26 cellular contexts compared by ENCODE assay signal in the genomic region with DNA sequence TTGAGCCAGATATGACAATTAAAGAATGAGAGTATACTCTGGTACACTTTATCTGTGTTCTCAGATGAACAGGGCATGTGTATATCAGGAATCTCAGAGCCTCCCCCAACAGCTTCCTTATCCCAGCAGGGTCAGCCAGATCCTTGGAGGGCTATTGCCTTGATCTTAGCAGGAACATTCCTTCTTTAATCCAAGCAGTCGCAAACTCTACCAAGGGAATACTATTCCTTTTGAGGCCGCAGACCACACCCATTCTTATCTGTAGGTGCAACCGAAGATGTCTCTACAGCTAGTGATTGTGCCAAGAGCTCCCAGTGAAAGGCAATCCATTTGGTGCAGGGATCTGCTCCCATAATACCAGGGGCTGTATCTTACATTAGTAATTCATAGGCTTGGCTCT.
"Had no signal": no experiment of that assay in that cellular context is flagged by ENCODE, and none has a peak within 500 bp of the region (broad histone marks: within the 10 kb centered on the region; RNA-seq: fewer than 3 reads in every experiment).

No MANE protein-coding gene starts in this region.

- H3K27ac Mint-ChIP-seq: naive thymus-derived CD4-positive, alpha-beta T cell; natural killer cell treated with Interleukin-12 subunit alpha and Interleukin-12 subunit beta and Interleukin-15 and Interleukin-18, amount 100 ng/mL, for 72 hours; progenitor cell of endocrine pancreas; stimulated activated naive B cell treated with anti-CD40 and anti-IgM and Interleukin-4, amounts not matched to agents 10 μg/mL and 1 μg/mL and 100 μg/mL, for 72 hours had no signal

- H3K4me1 Mint-ChIP-seq: naive thymus-derived CD4-positive, alpha-beta T cell; stimulated activated naive B cell treated with anti-CD40 and anti-IgM and Interleukin-4, amounts not matched to agents 10 μg/mL and 1 μg/mL and 100 μg/mL, for 72 hours had no signal

- DNase-seq: hippocampal formation; islet precursor cell; left ventricle myocardium inferior; midbrain; mucosa of descending colon; naive thymus-derived CD4-positive, alpha-beta T cell; ovary; right lobe of liver; stimulated activated CD4-positive, alpha-beta T cell treated with anti-CD3 and anti-CD28 coated beads, Interleukin-12 subunit alpha, Interleukin-12 subunit beta, amount 100 ng/mL, for 4 hours; stimulated activated CD4-positive, alpha-beta T cell treated with anti-CD3 and anti-CD28 coated beads, Interleukin-15, amount 100 ng/mL, for 24 hours; stimulated activated CD4-positive, alpha-beta T cell treated with anti-CD3 and anti-CD28 coated beads, Interleukin-2, amount 100 ng/mL, for 24 hours; stimulated activated CD4-positive, alpha-beta T cell treated with anti-CD3 and anti-CD28 coated beads, Interleukin-4, amount 100 ng/mL, for 1 hour; stimulated activated naive B cell treated with anti-CD40 and anti-IgM and Interleukin-4, amounts not matched to agents 10 μg/mL and 1 μg/mL and 100 μg/mL, for 72 hours; stimulated activated naive CD8-positive, alpha-beta T cell treated with anti-CD3 and anti-CD28 coated beads, Interleukin-15, Interleukin-2, amounts not matched to agents 100 U/mL and 50 U/mL, for 24 hours; stomach; testis; thyroid gland; transverse colon; upper lobe of left lung had no signal

- H3K36me3 Mint-ChIP-seq: naive thymus-derived CD4-positive, alpha-beta T cell; natural killer cell treated with Interleukin-12 subunit alpha and Interleukin-12 subunit beta and Interleukin-15 and Interleukin-18, amount 100 ng/mL, for 72 hours; stimulated activated naive B cell treated with anti-CD40 and anti-IgM and Interleukin-4, amounts not matched to agents 10 μg/mL and 1 μg/mL and 100 μg/mL, for 72 hours had no signal

- H3K27me3 ChIP-seq: neutrophil, right atrium auricular region, right lobe of liver, stomach, testis, thyroid gland, transverse colon, upper lobe of left lung, vagina had no signal

- ATAC-seq: mucosa of descending colon; naive thymus-derived CD4-positive, alpha-beta T cell; natural killer cell treated with Interleukin-12 subunit alpha and Interleukin-12 subunit beta and Interleukin-15 and Interleukin-18, amount 100 ng/mL, for 72 hours; right lobe of liver; stimulated activated naive B cell treated with anti-CD40 and anti-IgM and Interleukin-4, amounts not matched to agents 10 μg/mL and 1 μg/mL and 100 μg/mL, for 72 hours; stimulated activated naive CD8-positive, alpha-beta T cell treated with anti-CD3 and anti-CD28 coated beads, Interleukin-15, Interleukin-2, amounts not matched to agents 100 U/mL and 50 U/mL, for 24 hours had no signal

- H3K36me3 ChIP-seq: left ventricle myocardium inferior, neutrophil, ovary, right atrium auricular region, right lobe of liver, stomach, thyroid gland, transverse colon, upper lobe of left lung, vagina had no signal

- H3K4me3 ChIP-seq: left ventricle myocardium inferior, lung, mucosa of descending colon, ovary, right atrium auricular region, right lobe of liver, skin epidermis, stomach, testis, thyroid gland, transverse colon, upper lobe of left lung, vagina had no signal

- H3K9me3 ChIP-seq: left ventricle myocardium inferior, mucosa of descending colon, neutrophil, ovary, right atrium auricular region, right lobe of liver, stomach, testis, thyroid gland, transverse colon, upper lobe of left lung, vagina had no signal

- H3K27me3 Mint-ChIP-seq: natural killer cell treated with Interleukin-12 subunit alpha and Interleukin-12 subunit beta and Interleukin-15 and Interleukin-18, amount 100 ng/mL, for 72 hours; progenitor cell of endocrine pancreas; stimulated activated naive B cell treated with anti-CD40 and anti-IgM and Interleukin-4, amounts not matched to agents 10 μg/mL and 1 μg/mL and 100 μg/mL, for 72 hours had no signal

- H3K27ac ChIP-seq: left ventricle myocardium inferior, neutrophil, ovary, right atrium auricular region, right lobe of liver, skin epidermis, stomach, testis, thyroid gland, transverse colon, upper lobe of left lung, vagina had no signal

- H3K4me1 ChIP-seq: left ventricle myocardium inferior, right atrium auricular region, right lobe of liver, stomach, testis, thyroid gland, transverse colon, upper lobe of left lung, vagina had no signal

- H3K4me3 Mint-ChIP-seq: naive thymus-derived CD4-positive, alpha-beta T cell; natural killer cell treated with Interleukin-12 subunit alpha and Interleukin-12 subunit beta and Interleukin-15 and Interleukin-18, amount 100 ng/mL, for 72 hours; stimulated activated naive B cell treated with anti-CD40 and anti-IgM and Interleukin-4, amounts not matched to agents 10 μg/mL and 1 μg/mL and 100 μg/mL, for 72 hours had no signal
